1 cellular context compared by ENCODE assay signal in the genomic region with DNA sequence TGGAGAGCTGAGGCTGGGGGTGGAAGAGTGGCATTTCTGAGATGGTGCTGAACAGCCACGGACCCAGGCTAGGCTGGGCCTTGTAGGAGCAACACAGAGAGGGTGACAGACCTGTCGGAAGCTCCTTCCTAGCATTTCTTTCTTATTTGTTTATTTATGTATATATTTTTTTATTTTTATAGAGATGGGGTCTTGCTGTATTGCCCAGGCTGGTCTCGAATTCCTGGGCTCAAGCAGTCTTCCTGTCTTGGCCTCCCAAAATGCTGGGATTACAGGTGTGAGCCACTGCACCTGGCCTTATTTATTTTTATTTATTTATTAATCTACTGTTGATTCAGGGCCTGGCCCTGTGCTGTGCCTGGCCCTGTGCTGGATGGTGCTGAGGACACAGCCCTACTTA.
TF ChIP-seq lines count a peak whose summit lies in the region.

No MANE protein-coding gene starts in this region.

TF ChIP-seq in HEK293T, 16 proteins besides CTCF, POLR2A, EP300 and RAD21:
- TF ChIP-seq FOXA1 (IDR thresholded peaks at IDR 0.05) (no peak), BHLHE40 (IDR thresholded peaks at IDR 0.05; ENCODE audit: borderline replicate concordance) (no peak), HDGF (IDR thresholded peaks at IDR 0.05; ENCODE audit: borderline replicate concordance) (no peak), ARNT (IDR thresholded peaks at IDR 0.05) (no peak), FOXM1 (IDR thresholded peaks at IDR 0.05; ENCODE audit: borderline replicate concordance) (no peak), ELF4 (IDR thresholded peaks at IDR 0.05) (no peak), SP1 (IDR thresholded peaks at IDR 0.05) (no peak), L3MBTL2 (conservative IDR thresholded peaks at IDR 0.05) (no peak), NFRKB (IDR thresholded peaks at IDR 0.05) (no peak), SUZ12 (IDR thresholded peaks at IDR 0.05) (no peak)
- TF ChIP-seq, protein P1, sequence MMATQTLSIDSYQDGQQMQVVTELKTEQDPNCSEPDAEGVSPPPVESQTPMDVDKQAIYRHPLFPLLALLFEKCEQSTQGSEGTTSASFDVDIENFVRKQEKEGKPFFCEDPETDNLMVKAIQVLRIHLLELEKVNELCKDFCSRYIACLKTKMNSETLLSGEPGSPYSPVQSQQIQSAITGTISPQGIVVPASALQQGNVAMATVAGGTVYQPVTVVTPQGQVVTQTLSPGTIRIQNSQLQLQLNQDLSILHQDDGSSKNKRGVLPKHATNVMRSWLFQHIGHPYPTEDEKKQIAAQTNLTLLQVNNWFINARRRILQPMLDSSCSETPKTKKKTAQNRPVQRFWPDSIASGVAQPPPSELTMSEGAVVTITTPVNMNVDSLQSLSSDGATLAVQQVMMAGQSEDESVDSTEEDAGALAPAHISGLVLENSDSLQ (IDR thresholded peaks at IDR 0.05) = no peak
